22 cellular contexts compared by ENCODE assay signal in the genomic region with DNA sequence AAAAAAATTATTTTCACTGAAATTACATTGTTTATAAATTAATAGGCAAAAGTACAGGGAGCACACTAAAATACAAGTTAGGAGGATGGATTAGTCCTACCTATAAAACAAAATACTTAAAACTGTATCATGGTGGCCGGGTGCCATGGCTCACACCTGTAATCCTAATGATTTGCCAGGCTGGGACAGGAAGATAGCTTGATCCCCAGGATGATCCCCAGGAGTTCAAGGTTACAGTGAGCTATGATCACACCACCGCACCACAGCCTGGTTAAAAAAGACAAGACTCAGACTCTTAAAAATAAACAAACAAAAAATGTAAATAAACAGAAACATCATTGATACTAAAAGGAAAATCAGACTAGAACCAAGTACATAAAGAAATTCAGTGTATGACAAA. TPM values are rescaled to one million over a fixed set of nuclear protein-coding genes. Genes with fewer than 3 reads are reported as not detected.
DNase-seq lines count a peak whose midpoint lies in the region; ATAC-seq and TF ChIP-seq lines count a peak whose summit lies in the region.
"Had no signal": no experiment of that assay in that cellular context is flagged by ENCODE, and none has a peak within 500 bp of the region (broad histone marks: within the 10 kb centered on the region; RNA-seq: fewer than 3 reads in every experiment).

No MANE protein-coding gene starts in this region.

- POLR2A ChIA-PET in T-cell (lab: Charles Lee): interaction anchor here (0.6 kb wide), 2 partner anchors 29 to 31 kb away, joined by 3 to 4 read pairs; no protein-coding TSS in a partner anchor

- DNase-seq in T-helper 2 cell treated with Interferon-gamma antibody and Interleukin-4, amounts not matched to agents 5 μg/mL and 100 μg/mL, for 36 hours (ENCODE audit: low spot score): no peak
- DNase-seq in T-helper 2 cell: no peak
- no peak for DNase-seq in T-cell
- DNase-seq in right lobe of liver: no peak
- DNase-seq in AG20443 (ENCODE audit: low spot score): no peak
- DNase-seq in NK-92 (lab: John Stamatoyannopoulos, UW; ENCODE audit: unreplicated experiment): no peak
- no peak for DNase-seq in NCI-H82 treated with DMSO at 0.1 percent for 48 hours (lab: John Stamatoyannopoulos, UW; ENCODE audit: unreplicated experiment)
- DNase-seq: ACHN, Kasumi-1, NCI-H1092 treated with DMSO at 0.1 percent for 48 hours, NCI-H1436, NCI-H187, NCI-H2081 treated with DMSO at 0.1 percent for 48 hours, NCI-H2171 treated with DMSO at 0.1 percent for 48 hours, NCI-H524 treated with DMSO at 0.1 percent for 48 hours, NCI-H774, Right ventricle myocardium superior, RPMI8226 had no signal

- 28% methylated on average over 2 of the region's 2 CpGs for WGBS in right lobe of liver (ENCODE audit: insufficient coverage, low coverage, low lambda C conversion rate, missing lambda C conversion rate)

- H3K4me1 Mint-ChIP-seq in T-helper 2 cell treated with Interferon-gamma antibody and Interleukin-4, amounts not matched to agents 5 μg/mL and 100 μg/mL, for 36 hours (ENCODE audit: low read depth): peaks cover 29% of the 10 kb centered on the region
- peaks cover 36 to 57% (median 49%) of the 10 kb centered on the region in 3 donors for H3K4me1 Mint-ChIP-seq in T-cell

- CTCF ChIA-PET in T-cell (lab: Charles Lee): no interaction called here

- no peaks in the 10 kb centered on the region for H3K27me3 ChIP-seq in right lobe of liver
- H3K27me3 ChIP-seq: BLaER1 treated with 17β-estradiol and CSF1 and Interleukin-3, amounts not matched to agents 10 nM and 100 nM; SJSA1 had no signal

- no peak for TF ChIP-seq POLR2A in right lobe of liver (IDR thresholded peaks at IDR 0.05)

- no peaks in the 10 kb centered on the region for H3K4me1 ChIP-seq in right lobe of liver
- H3K4me1 ChIP-seq: SJSA1 had no signal

- no peak overlapping the region for H3K4me3 ChIP-seq in right lobe of liver
- H3K4me3 ChIP-seq: BLaER1 treated with 17β-estradiol and CSF1 and Interleukin-3, amounts not matched to agents 10 nM and 100 nM; SJSA1 had no signal

- H3K27ac ChIP-seq in right lobe of liver: no peak overlapping the region
- H3K27ac ChIP-seq: 22Rv1; BLaER1 treated with 17β-estradiol and CSF1 and Interleukin-3, amounts not matched to agents 10 nM and 100 nM; SJSA1 had no signal

- H3K9me3 Mint-ChIP-seq in T-helper 2 cell treated with Interferon-gamma antibody and Interleukin-4, amounts not matched to agents 5 μg/mL and 100 μg/mL, for 36 hours: no peaks in the 10 kb centered on the region
- H3K9me3 Mint-ChIP-seq in T-cell: no peaks in the 10 kb centered on the region

- H3K9me3 ChIP-seq in right lobe of liver: no peaks in the 10 kb centered on the region
- H3K9me3 ChIP-seq: SJSA1 had no signal

- peak overlapping the region; percentile 49 for H3K27ac Mint-ChIP-seq in T-helper 2 cell treated with Interferon-gamma antibody and Interleukin-4, amounts not matched to agents 5 μg/mL and 100 μg/mL, for 36 hours
- H3K27ac Mint-ChIP-seq in T-cell: peak overlapping the region; percentile 17 to 59

- intact Hi-C loops in right lobe of liver (cut with DNase I): no loop called here

- peaks cover 28% of the 10 kb centered on the region for H3K36me3 Mint-ChIP-seq in T-helper 2 cell treated with Interferon-gamma antibody and Interleukin-4, amounts not matched to agents 5 μg/mL and 100 μg/mL, for 36 hours (ENCODE audit: low read depth)
- peaks cover 17% of the 10 kb centered on the region for H3K36me3 Mint-ChIP-seq in T-cell

- ATAC-seq in T-cell (replicated peaks in 1 of 4) (no peak), right lobe of liver (peak; percentile 32 to 71 (median 42)), HG02759 (IDR thresholded peaks at IDR 0.05; ENCODE audit: unreplicated experiment) (no peak)

- H3K4me3 Mint-ChIP-seq in T-helper 2 cell treated with Interferon-gamma antibody and Interleukin-4, amounts not matched to agents 5 μg/mL and 100 μg/mL, for 36 hours: no peak overlapping the region
- no peak overlapping the region for H3K4me3 Mint-ChIP-seq in T-cell

- peaks cover 0 to 4% (median 0%) of the 10 kb centered on the region in 4 donors for H3K36me3 ChIP-seq in right lobe of liver

- H3K27me3 Mint-ChIP-seq in T-helper 2 cell treated with Interferon-gamma antibody and Interleukin-4, amounts not matched to agents 5 μg/mL and 100 μg/mL, for 36 hours (ENCODE audit: low read depth): no peaks in the 10 kb centered on the region
- H3K27me3 Mint-ChIP-seq in T-cell: no peaks in the 10 kb centered on the region

- no peak for TF ChIP-seq CTCF in right lobe of liver (IDR thresholded peaks at IDR 0.05)

RNA-seq across cellular contexts. Expression of a gene that starts 53.5 kb away (rescaled TPM):
- 100 to 1,000 TPM in 1 of 5 donors, 10 to 100 TPM in 4; 78.0 to 105 (median 81.1) TPM for total RNA-seq in T-cell
- total RNA-seq in right lobe of liver: 10 to 100 TPM; 13.9 to 24.3 (median 17.6) TPM

Comparison
In these comparisons a context has a peak if more than half of its experiments do, and no peak if none do; other contexts are left out.
1. ATAC-seq: peak in right lobe of liver (4 of 4); none in T-cell (0 of 4) and HG02759 (single experiment).